13 cellular contexts compared by ENCODE assay signal in the genomic region with DNA sequence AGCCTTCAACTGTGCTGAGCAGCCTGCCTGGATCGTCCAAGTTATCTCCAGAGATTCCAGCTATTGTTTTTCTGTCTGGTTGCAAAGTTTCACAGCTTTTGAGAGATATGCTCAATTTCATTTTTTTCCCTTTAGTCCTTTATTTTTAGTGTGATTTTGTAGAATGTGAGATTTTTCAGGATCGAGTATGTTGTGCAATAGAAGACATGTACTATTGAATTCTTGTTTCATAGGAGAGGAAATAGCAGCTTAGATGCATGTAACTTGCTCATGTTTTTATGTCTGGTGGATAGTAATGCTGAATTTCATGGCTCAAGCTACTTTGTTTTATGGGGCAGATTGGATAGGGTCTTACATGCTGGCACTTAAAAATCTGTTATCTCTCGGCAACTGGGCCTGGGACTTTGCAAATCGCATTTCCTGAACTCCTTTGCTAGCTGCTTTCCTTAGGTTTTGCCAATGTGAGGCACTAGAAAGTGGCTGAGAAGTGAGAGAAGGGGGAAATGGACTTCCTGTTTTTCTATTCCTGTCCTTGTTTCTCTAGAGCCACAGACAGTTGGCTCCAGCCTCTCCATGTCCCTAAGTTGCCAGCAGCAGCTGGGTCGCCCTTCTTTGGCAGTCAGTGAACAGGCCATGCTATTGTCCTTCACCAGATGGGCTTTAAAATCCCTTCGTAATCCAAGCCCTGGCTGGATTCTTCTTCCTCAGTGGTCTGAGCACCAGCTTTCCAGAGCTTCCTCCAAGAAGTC.
DNase-seq lines count a peak whose midpoint lies in the region; ATAC-seq and TF ChIP-seq lines count a peak whose summit lies in the region.
"Had no signal": no experiment of that assay in that cellular context is flagged by ENCODE, and none has a peak within 500 bp of the region (broad histone marks: within the 10 kb centered on the region; RNA-seq: fewer than 3 reads in every experiment).

No MANE protein-coding gene starts in this region.

- H3K36me3 ChIP-seq in adrenal gland (replicated peaks in 1 of 2) (no peaks in the 10 kb centered on the region), thoracic aorta (no peaks in the 10 kb centered on the region)

- 55 to 64% (median 59%) methylated on average over 6 of the region's 6 CpGs for whole genome bisulfite sequencing in adrenal gland, 4 donors

- peaks cover 8 to 23% of the 10 kb centered on the region in 2 donors for H3K4me1 ChIP-seq in adrenal gland (replicated peaks in 1 of 2)
- peaks cover 6 to 27% of the 10 kb centered on the region in 2 donors for H3K4me1 ChIP-seq in thoracic aorta (ENCODE audit: control insufficient read depth in 1 of 2, low read depth in 2 of 2)

- peak; percentile 64 for DNase-seq in NCI-H82 (lab: John Stamatoyannopoulos, UW)
- no peak for DNase-seq in NCI-H82 treated with DMSO at 0.1 percent for 48 hours (lab: John Stamatoyannopoulos, UW; ENCODE audit: unreplicated experiment)
- peak in 2 of 7 donors; percentile 7 to 18 for DNase-seq in adrenal gland
- no peak for DNase-seq in thoracic aorta (ENCODE audit: low spot score)
- DNase-seq in activated CD4-positive, alpha-beta T cell treated with anti-CD3 and anti-CD28 coated beads for 4 hours: no peak
- DNase-seq in NAMALWA (ENCODE audit: low spot score): no peak
- DNase-seq: DND-41, NCI-H1436 treated with DMSO at 0.1 percent for 48 hours, T1000, testis had no signal

- no peak for TF ChIP-seq CTCF in adrenal gland (IDR thresholded peaks at IDR 0.05)
- TF ChIP-seq CTCF in thoracic aorta (IDR thresholded peaks at IDR 0.05): no peak

- H3K27ac ChIP-seq in adrenal gland: peak overlapping the region in 3 of 5 donors; percentile 8 to 59 (median 11)
- H3K27ac ChIP-seq in layer of hippocampus (ENCODE audit: low read depth, low read length): peak overlapping the region; percentile 49
- H3K27ac ChIP-seq in thoracic aorta: peak overlapping the region; percentile 3 to 20
- H3K27ac ChIP-seq: A549, testis had no signal

- H3K27me3 ChIP-seq in adrenal gland (no peaks in the 10 kb centered on the region), layer of hippocampus (ENCODE audit: control insufficient read depth, insufficient read depth, low read length) (no peaks in the 10 kb centered on the region), thoracic aorta (replicated peaks; ENCODE audit: insufficient read depth) (no peaks in the 10 kb centered on the region)
- H3K27me3 ChIP-seq: testis had no signal

- H3K4me3 ChIP-seq in adrenal gland: no peak overlapping the region
- no peak overlapping the region for H3K4me3 ChIP-seq in thoracic aorta
- H3K4me3 ChIP-seq: A549, testis had no signal

- intact Hi-C loops in adrenal gland (cut with DNase I): loop anchor here in 1 of 2 donors (10.0 kb wide), 1 partner anchor 477 kb away; no protein-coding TSS in a partner anchor

- ATAC-seq in thoracic aorta (ENCODE audit: insufficient number of reproducible peaks, low FRiP score, low read depth): no peak
- no peak for ATAC-seq in GM19035 (IDR thresholded peaks at IDR 0.05; ENCODE audit: unreplicated experiment)
- ATAC-seq: A549 had no signal

- no peak for TF ChIP-seq POLR2A in adrenal gland (IDR thresholded peaks at IDR 0.05)

- no peaks in the 10 kb centered on the region for H3K9me3 ChIP-seq in adrenal gland (replicated peaks in 1 of 3)
- no peaks in the 10 kb centered on the region for H3K9me3 ChIP-seq in thoracic aorta
- H3K9me3 ChIP-seq: A549, testis had no signal
